Comparison of ENCODE assay signal across 8 cellular contexts in the genomic region with DNA sequence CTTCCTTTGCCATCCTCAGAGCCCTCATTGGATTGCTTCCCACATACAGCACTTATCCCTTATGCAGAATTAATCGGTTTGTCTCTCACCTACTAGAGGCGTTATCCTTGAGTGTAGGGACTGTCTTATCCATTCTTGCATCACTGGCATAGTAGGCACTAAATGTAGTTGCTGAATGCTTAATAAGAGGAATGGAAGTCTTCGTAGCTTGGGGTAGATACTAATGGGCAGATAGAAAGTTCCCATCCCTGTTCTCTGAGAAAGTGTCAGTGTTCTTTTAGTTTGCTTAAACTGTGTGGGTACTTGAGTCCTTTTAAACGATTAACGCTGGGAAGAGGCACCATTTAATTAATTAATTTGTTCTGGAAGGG. TPM values are rescaled to one million over a fixed set of nuclear protein-coding genes. Genes with fewer than 3 reads are reported as not detected.
A peak's percentile ranks its signal among the peaks of the same experiment; 100 is the strongest.
DNase-seq lines count a peak whose midpoint lies in the region; ATAC-seq and TF ChIP-seq lines count a peak whose summit lies in the region.

No MANE protein-coding gene starts in this region.

- CTCF ChIA-PET in PC-3 (lab: Charles Lee): no interaction called here

- peak overlapping the region; percentile 93 for H3K27ac Mint-ChIP-seq in endothelial cell (ENCODE audit: unreplicated experiment)

- peaks cover 32% of the 10 kb centered on the region for H3K4me1 Mint-ChIP-seq in endothelial cell (ENCODE audit: unreplicated experiment)

- peaks cover 5% of the 10 kb centered on the region for H3F3A ChIP-seq in DOHH2 (ENCODE audit: control insufficient read depth, insufficient read depth)
- H3F3A ChIP-seq in PC-3 (ENCODE audit: low read length, unreplicated experiment): no peaks in the 10 kb centered on the region

- no peaks in the 10 kb centered on the region for H3K36me3 Mint-ChIP-seq in endothelial cell (ENCODE audit: low read depth, unreplicated experiment)

- no peak for ATAC-seq in PC-3
- ATAC-seq in HG03520 (IDR thresholded peaks at IDR 0.05; ENCODE audit: unreplicated experiment): no peak

- H3K9me3 ChIP-seq in DOHH2 (ENCODE audit: control insufficient read depth, insufficient read depth, low read length) (no peaks in the 10 kb centered on the region), PC-3 (ENCODE audit: low read length) (no peaks in the 10 kb centered on the region)

- no peaks in the 10 kb centered on the region for H3K9me3 Mint-ChIP-seq in endothelial cell (ENCODE audit: unreplicated experiment)

- TF ChIP-seq CTCF in DOHH2 (IDR thresholded peaks at IDR 0.05; ENCODE audit: low read depth, low read length, poor library complexity, severe bottlenecking) (no peak), PC-3 (conservative IDR thresholded peaks at IDR 0.05; ENCODE audit: low read depth, low read length) (no peak), endothelial cell (IDR thresholded peaks at IDR 0.05; ENCODE audit: unreplicated experiment) (no peak)

- H3K27me3 ChIP-seq in DOHH2 (ENCODE audit: control insufficient read depth, low read length) (no peaks in the 10 kb centered on the region), PC-3 (ENCODE audit: low read length) (no peaks in the 10 kb centered on the region), rectal smooth muscle tissue (ENCODE audit: control insufficient read depth, insufficient read depth, low read length) (no peaks in the 10 kb centered on the region)

- peaks cover 2% of the 10 kb centered on the region for H3K27me3 Mint-ChIP-seq in endothelial cell (ENCODE audit: unreplicated experiment)

- DNase-seq in PC-3 (no peak), endothelial cell (ENCODE audit: low spot score) (no peak), NCI-H1417 (lab: John Stamatoyannopoulos, UW) (no peak), NCI-H2171 treated with DMSO at 0.1 percent for 48 hours (lab: John Stamatoyannopoulos, UW) (no peak)
- DNase-seq in activated CD8-positive, alpha-beta memory T cell treated with anti-CD3 and anti-CD28 coated beads for 24 hours: no peak

- peak overlapping the region; percentile 24; the same call in 1 of the 2 replicates for H3K9ac ChIP-seq in PC-3 (ENCODE audit: low read length)
- H3K9ac ChIP-seq in rectal smooth muscle tissue (ENCODE audit: low read length): no peak overlapping the region

- H3K4me1 ChIP-seq in DOHH2 (ENCODE audit: control insufficient read depth, low read length) (peaks cover 64% of the 10 kb centered on the region), PC-3 (ENCODE audit: insufficient read depth, low read length) (peaks cover 40% of the 10 kb centered on the region), rectal smooth muscle tissue (ENCODE audit: control insufficient read depth, insufficient read depth, low read length) (peaks cover 13% of the 10 kb centered on the region)

- peaks cover 87% of the 10 kb centered on the region for H3K79me2 ChIP-seq in DOHH2 (ENCODE audit: control insufficient read depth, low read length)
- peaks cover 51% of the 10 kb centered on the region for H3K79me2 ChIP-seq in PC-3 (ENCODE audit: low read length)

- H3K4me3 Mint-ChIP-seq in endothelial cell (ENCODE audit: unreplicated experiment): peak overlapping the region; percentile 91

- intact Hi-C loops in PC-3 (cut with micrococcal nuclease): loop anchor here (5.0 kb wide), 4 partner anchors 120 to 340 kb away; no protein-coding TSS in a partner anchor

- H3K4me2 ChIP-seq in DOHH2 (ENCODE audit: low read length) (peak overlapping the region; percentile 88), PC-3 (ENCODE audit: low read length) (peak overlapping the region; percentile 94)

- peak overlapping the region; percentile 95 for H3K4me3 ChIP-seq in DOHH2 (ENCODE audit: low read length)
- no peak overlapping the region for H3K4me3 ChIP-seq in PC-3 (ENCODE audit: low read length)
- peak overlapping the region; percentile 89 for H3K4me3 ChIP-seq in rectal smooth muscle tissue (ENCODE audit: low read length)

- H3K36me3 ChIP-seq in DOHH2 (ENCODE audit: control insufficient read depth, low read length): peaks cover 51% of the 10 kb centered on the region
- no peaks in the 10 kb centered on the region for H3K36me3 ChIP-seq in PC-3 (ENCODE audit: low read depth, low read length)
- H3K36me3 ChIP-seq in rectal smooth muscle tissue (ENCODE audit: control insufficient read depth, insufficient read depth, low read length): no peaks in the 10 kb centered on the region

- no peaks in the 10 kb centered on the region for H3K9me2 ChIP-seq in DOHH2 (replicated peaks; ENCODE audit: control insufficient read depth, low read length)
- H3K9me2 ChIP-seq in PC-3 (replicated peaks; ENCODE audit: low read length): no peaks in the 10 kb centered on the region

- BruUV-seq in PC-3 (replicated peaks; lab: Mats Ljungman, UMichigan): no TSS peak

- H3K27ac ChIP-seq in DOHH2 (ENCODE audit: low read depth, low read length) (peak overlapping the region; percentile 93), PC-3 (ENCODE audit: low read length) (peak overlapping the region; percentile 72), rectal smooth muscle tissue (ENCODE audit: low read depth, low read length) (peak overlapping the region; percentile 99)

- peaks cover 22% of the 10 kb centered on the region for H4K20me1 ChIP-seq in DOHH2 (ENCODE audit: control insufficient read depth, insufficient read depth, low read depth, low read length)
- H4K20me1 ChIP-seq in PC-3 (ENCODE audit: low read length): peaks cover 19% of the 10 kb centered on the region

- POLR2A ChIA-PET in PC-3 (lab: Charles Lee; ENCODE audit: unreplicated experiment): interaction anchor here (0.6 kb wide), 1 partner anchor 108 kb away, joined by 3 read pairs; no protein-coding TSS in a partner anchor

- no peak overlapping the region for H2AFZ ChIP-seq in PC-3 (ENCODE audit: low read length)

RNA-seq across cellular contexts. Expression of a gene that starts 1.4 kb away (rescaled TPM):
- total RNA-seq in PC-3 (2014; rRNA removed) (150 and 161 TPM in 2 replicates), endothelial cell (ENCODE audit: unreplicated experiment) (54.1 TPM)
